Comparison of ENCODE assay signal across 1 cellular context in genomic region chr19:48754950-48755645, GRCh38.
TF ChIP-seq lines count a peak whose summit lies in the region.

A gene with protein sequence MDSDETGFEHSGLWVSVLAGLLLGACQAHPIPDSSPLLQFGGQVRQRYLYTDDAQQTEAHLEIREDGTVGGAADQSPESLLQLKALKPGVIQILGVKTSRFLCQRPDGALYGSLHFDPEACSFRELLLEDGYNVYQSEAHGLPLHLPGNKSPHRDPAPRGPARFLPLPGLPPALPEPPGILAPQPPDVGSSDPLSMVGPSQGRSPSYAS (plus strand): TSS chr19:48755524. CDS start chr19:48756237, 713 bp downstream.

TF ChIP-seq in GM23338, 12 proteins besides CTCF, POLR2A, EP300 and RAD21 (continued from another document):
- TF ChIP-seq, protein P1, sequence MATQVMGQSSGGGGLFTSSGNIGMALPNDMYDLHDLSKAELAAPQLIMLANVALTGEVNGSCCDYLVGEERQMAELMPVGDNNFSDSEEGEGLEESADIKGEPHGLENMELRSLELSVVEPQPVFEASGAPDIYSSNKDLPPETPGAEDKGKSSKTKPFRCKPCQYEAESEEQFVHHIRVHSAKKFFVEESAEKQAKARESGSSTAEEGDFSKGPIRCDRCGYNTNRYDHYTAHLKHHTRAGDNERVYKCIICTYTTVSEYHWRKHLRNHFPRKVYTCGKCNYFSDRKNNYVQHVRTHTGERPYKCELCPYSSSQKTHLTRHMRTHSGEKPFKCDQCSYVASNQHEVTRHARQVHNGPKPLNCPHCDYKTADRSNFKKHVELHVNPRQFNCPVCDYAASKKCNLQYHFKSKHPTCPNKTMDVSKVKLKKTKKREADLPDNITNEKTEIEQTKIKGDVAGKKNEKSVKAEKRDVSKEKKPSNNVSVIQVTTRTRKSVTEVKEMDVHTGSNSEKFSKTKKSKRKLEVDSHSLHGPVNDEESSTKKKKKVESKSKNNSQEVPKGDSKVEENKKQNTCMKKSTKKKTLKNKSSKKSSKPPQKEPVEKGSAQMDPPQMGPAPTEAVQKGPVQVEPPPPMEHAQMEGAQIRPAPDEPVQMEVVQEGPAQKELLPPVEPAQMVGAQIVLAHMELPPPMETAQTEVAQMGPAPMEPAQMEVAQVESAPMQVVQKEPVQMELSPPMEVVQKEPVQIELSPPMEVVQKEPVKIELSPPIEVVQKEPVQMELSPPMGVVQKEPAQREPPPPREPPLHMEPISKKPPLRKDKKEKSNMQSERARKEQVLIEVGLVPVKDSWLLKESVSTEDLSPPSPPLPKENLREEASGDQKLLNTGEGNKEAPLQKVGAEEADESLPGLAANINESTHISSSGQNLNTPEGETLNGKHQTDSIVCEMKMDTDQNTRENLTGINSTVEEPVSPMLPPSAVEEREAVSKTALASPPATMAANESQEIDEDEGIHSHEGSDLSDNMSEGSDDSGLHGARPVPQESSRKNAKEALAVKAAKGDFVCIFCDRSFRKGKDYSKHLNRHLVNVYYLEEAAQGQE (IDR thresholded peaks at IDR 0.05; ENCODE audit: unreplicated experiment) = no peak
- TF ChIP-seq ZNF331 (CRISPR knock-in tag; IDR thresholded peaks at IDR 0.05; ENCODE audit: low read depth) = no peak
- no peak for TF ChIP-seq POLR2AphosphoS5 (IDR thresholded peaks at IDR 0.05; ENCODE audit: low read depth)
- no peak for TF ChIP-seq ZNF462 (CRISPR knock-in tag; IDR thresholded peaks at IDR 0.05)
- no peak for TF ChIP-seq EZH2 (IDR thresholded peaks at IDR 0.05; ENCODE audit: low read depth, unreplicated experiment)
- no peak for TF ChIP-seq ZNF114 (CRISPR knock-in tag; IDR thresholded peaks at IDR 0.05)
- no peak for TF ChIP-seq NANOG (IDR thresholded peaks at IDR 0.05; ENCODE audit: borderline replicate concordance)
- TF ChIP-seq EZH2phosphoT487 (IDR thresholded peaks at IDR 0.05; ENCODE audit: unreplicated experiment) = no peak
- TF ChIP-seq STAT1 (IDR thresholded peaks at IDR 0.05; ENCODE audit: unreplicated experiment) = no peak
- TF ChIP-seq JUNB (IDR thresholded peaks at IDR 0.05; ENCODE audit: unreplicated experiment) = no peak
